16 cellular contexts compared by ENCODE assay signal in the genomic region with DNA sequence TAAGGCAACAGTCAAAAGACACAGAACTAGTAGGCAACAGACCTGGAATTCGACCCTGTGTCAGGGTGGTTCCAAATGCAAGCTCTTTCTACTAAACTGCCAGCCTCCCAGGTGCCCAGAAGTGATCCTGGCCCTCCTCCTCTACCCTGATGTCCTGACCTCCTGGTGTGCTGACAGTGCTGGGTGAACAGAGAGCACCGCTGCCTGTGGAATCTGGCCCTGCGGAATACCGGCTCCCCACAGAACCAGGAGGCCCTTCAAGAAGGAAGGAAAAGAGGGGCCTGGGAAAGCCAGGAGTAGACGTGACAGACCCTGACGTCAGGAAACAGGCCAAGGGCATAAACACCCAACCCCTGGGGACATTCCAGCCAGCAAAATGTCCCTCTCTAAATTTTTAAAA.
DNase-seq lines count a peak whose midpoint lies in the region; ATAC-seq and TF ChIP-seq lines count a peak whose summit lies in the region.
"Had no signal": no experiment of that assay in that cellular context is flagged by ENCODE, and none has a peak within 500 bp of the region (broad histone marks: within the 10 kb centered on the region; RNA-seq: fewer than 3 reads in every experiment).

No MANE protein-coding gene starts in this region.

- TF ChIP-seq CTCF in endodermal cell (conservative IDR thresholded peaks at IDR 0.05), result no peak
- TF ChIP-seq CTCF in osteocyte (IDR thresholded peaks at IDR 0.05), result no peak

- no peak for DNase-seq in activated naive CD4-positive, alpha-beta T cell treated with anti-CD3 and anti-CD28 coated beads, Interleukin-2, amount 50 U/mL, for 72 hours (ENCODE audit: low spot score in 2 of 2)
- no peak for DNase-seq in activated naive CD4-positive, alpha-beta T cell treated with Interleukin-2 at 50 U/mL for 16 hours
- DNase-seq in endodermal cell, result no peak
- peak; percentile 42 for DNase-seq in osteocyte (ENCODE audit: extremely low spot score, unreplicated experiment)
- DNase-seq in COLO829 (ENCODE audit: low spot score), result no peak
- DNase-seq: AML-193, MV-4-11, NCI-H1417 treated with DMSO at 0.1 percent for 48 hours, NCI-H2029 treated with DMSO at 0.1 percent for 48 hours, NCI-H510A, NCI-H82, SHP77 had no signal

- ATAC-seq in activated naive CD4-positive, alpha-beta T cell treated with anti-CD3 and anti-CD28 coated beads, Interleukin-2, amount 50 U/mL, for 72 hours, result no peak
- ATAC-seq in GM19351 (IDR thresholded peaks at IDR 0.05; ENCODE audit: unreplicated experiment), result no peak
- ATAC-seq in HG03045 (IDR thresholded peaks at IDR 0.05; ENCODE audit: unreplicated experiment), result no peak
- ATAC-seq: Panc1 had no signal

- WGBS in endodermal cell (ENCODE audit: insufficient coverage in 1 of 2, insufficient read length in 1 of 2), 2 experiments, result 64 to 80% methylated on average over 3 to 6 of the region's 6 CpGs

- H3K9me3 ChIP-seq in HUES6 (ENCODE audit: control insufficient read depth, insufficient read depth, low read depth, low read length) (no peaks in the 10 kb centered on the region), endodermal cell (ENCODE audit: control insufficient read depth, low read length) (no peaks in the 10 kb centered on the region)

- peaks cover 0 to 9% of the 10 kb centered on the region in 2 donors for H3K9me3 Mint-ChIP-seq in activated naive CD4-positive, alpha-beta T cell treated with anti-CD3 and anti-CD28 coated beads, Interleukin-2, amount 50 U/mL, for 72 hours
- H3K9me3 Mint-ChIP-seq in endodermal cell, result no peaks in the 10 kb centered on the region
- H3K9me3 Mint-ChIP-seq in osteocyte (ENCODE audit: unreplicated experiment), result peaks cover 7% of the 10 kb centered on the region

- no peaks in the 10 kb centered on the region for H3K27me3 ChIP-seq in HUES6 (ENCODE audit: control insufficient read depth, insufficient read depth, low read length)
- no peaks in the 10 kb centered on the region for H3K27me3 ChIP-seq in endodermal cell (ENCODE audit: control insufficient read depth, insufficient read depth, low read length, poor library complexity, severe bottlenecking)

- H3K4me1 ChIP-seq in HUES6 (ENCODE audit: control insufficient read depth, insufficient read depth, low read length) (peaks cover 16% of the 10 kb centered on the region; the same call in 1 of the 2 replicates), endodermal cell (ENCODE audit: control insufficient read depth, insufficient read depth, low read length) (no peaks in the 10 kb centered on the region)

- H3K9ac ChIP-seq in HUES6 (ENCODE audit: low read length), result peak overlapping the region; percentile 1
- no peak overlapping the region for H3K9ac ChIP-seq in endodermal cell (ENCODE audit: extremely low read depth, low read length, poor library complexity, severe bottlenecking)

- H3K4me3 ChIP-seq in HUES6 (ENCODE audit: low read depth, low read length), result no peak overlapping the region
- no peak overlapping the region for H3K4me3 ChIP-seq in endodermal cell (ENCODE audit: low read length)

- H3K36me3 Mint-ChIP-seq in activated naive CD4-positive, alpha-beta T cell treated with anti-CD3 and anti-CD28 coated beads, Interleukin-2, amount 50 U/mL, for 72 hours, result peaks cover 17 to 28% of the 10 kb centered on the region in 2 donors
- H3K36me3 Mint-ChIP-seq in endodermal cell (ENCODE audit: low read depth), result peaks cover 45% of the 10 kb centered on the region
- peaks cover 43% of the 10 kb centered on the region for H3K36me3 Mint-ChIP-seq in osteocyte (ENCODE audit: unreplicated experiment)

- H3K4me1 Mint-ChIP-seq in endodermal cell, result no peaks in the 10 kb centered on the region
- H3K4me1 Mint-ChIP-seq in osteocyte (ENCODE audit: unreplicated experiment), result peaks cover 31% of the 10 kb centered on the region

- peaks cover 2% of the 10 kb centered on the region for H3K27me3 Mint-ChIP-seq in endodermal cell (ENCODE audit: insufficient read depth)
- H3K27me3 Mint-ChIP-seq in osteocyte (ENCODE audit: unreplicated experiment), result no peaks in the 10 kb centered on the region

- H3K27ac Mint-ChIP-seq in activated naive CD4-positive, alpha-beta T cell treated with anti-CD3 and anti-CD28 coated beads, Interleukin-2, amount 50 U/mL, for 72 hours, result peak overlapping the region; percentile 36 to 63
- H3K27ac Mint-ChIP-seq in endodermal cell, result peak overlapping the region; percentile 74
- H3K27ac Mint-ChIP-seq in osteocyte (ENCODE audit: unreplicated experiment), result peak overlapping the region; percentile 74

- H3K4me3 Mint-ChIP-seq in endodermal cell, result no peak overlapping the region
- H3K4me3 Mint-ChIP-seq in osteocyte (ENCODE audit: unreplicated experiment), result no peak overlapping the region

- H3K27ac ChIP-seq in HUES6 (ENCODE audit: low read depth, low read length) (no peak overlapping the region), endodermal cell (ENCODE audit: low read depth, low read length) (no peak overlapping the region)

- H3K36me3 ChIP-seq in HUES6 (ENCODE audit: control insufficient read depth, insufficient read depth, low read length) (peaks cover 47% of the 10 kb centered on the region), endodermal cell (ENCODE audit: control insufficient read depth, insufficient read depth, low read length) (peaks cover 16% of the 10 kb centered on the region)
